In the genomic region with DNA sequence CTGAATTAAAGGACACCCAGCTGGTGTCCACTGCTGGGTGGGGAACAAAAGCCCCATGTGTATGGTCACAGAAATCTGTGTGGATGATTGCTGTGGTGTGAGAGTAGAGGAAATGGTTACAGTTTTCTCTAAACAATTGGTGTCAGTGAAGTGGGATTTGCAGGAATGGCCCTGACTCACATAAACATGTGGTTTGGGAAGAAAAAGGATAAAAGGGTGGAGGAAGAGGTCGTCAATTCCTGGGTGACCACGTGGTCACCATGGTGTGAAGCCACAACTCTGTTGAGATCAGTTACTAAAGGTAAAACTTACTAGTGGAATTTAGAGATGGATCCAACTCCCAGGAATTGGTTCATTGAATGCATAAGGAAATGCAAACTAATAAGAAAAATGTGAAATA, we compare ENCODE assay signal across 23 cellular contexts. TPM values are rescaled to one million over a fixed set of nuclear protein-coding genes. Genes with fewer than 3 reads are reported as not detected.
DNase-seq lines count a peak whose midpoint lies in the region; ATAC-seq, FAIRE-seq and TF ChIP-seq lines count a peak whose summit lies in the region.
"Had no signal": no experiment of that assay in that cellular context is flagged by ENCODE, and none has a peak within 500 bp of the region (broad histone marks: within the 10 kb centered on the region; RNA-seq: fewer than 3 reads in every experiment).

No MANE protein-coding gene starts in this region.

- BruUV-seq in MCF 10A (replicated peaks; lab: Mats Ljungman, UMichigan) (no TSS peak), mammary epithelial cell (replicated peaks; lab: Mats Ljungman, UMichigan) (no TSS peak)

- H3K27me3 Mint-ChIP-seq in MCF 10A (ENCODE audit: insufficient read depth, unreplicated experiment), result no peaks in the 10 kb centered on the region
- peaks cover 37 to 51% of the 10 kb centered on the region in 2 donors for H3K27me3 Mint-ChIP-seq in stimulated activated naive B cell treated with anti-CD40 and anti-IgM and Interleukin-4, amounts not matched to agents 10 μg/mL and 1 μg/mL and 100 μg/mL, for 72 hours

- no peak for DNase-seq in MCF 10A (ENCODE audit: unreplicated experiment)
- DNase-seq in mammary epithelial cell, result no peak
- DNase-seq in urothelium cell line (ENCODE audit: low spot score), result peak; percentile 36
- DNase-seq in NCI-H510A treated with DMSO at 0.1 percent for 48 hours (lab: John Stamatoyannopoulos, UW), result no peak
- no peak for DNase-seq in stimulated activated naive B cell treated with anti-CD40 and anti-IgM and Interleukin-4, amounts not matched to agents 10 μg/mL and 1 μg/mL and 100 μg/mL, for 72 hours
- DNase-seq: activated CD4-positive, alpha-beta T cell treated with anti-CD3 and anti-CD28 coated beads, Interleukin-2, amount 10 ng/mL, durations not matched to agents 24 days and 14 days; activated T-cell treated with anti-CD3 and anti-CD28 coated beads, Interleukin-2, amount 50 U/mL, for 1 hour; amygdala; DMS 273 treated with DMSO at 0.1 percent for 48 hours; Karpas-422; NCI-H187; NCI-H69; occipital lobe; stimulated activated naive CD8-positive, alpha-beta T cell treated with anti-CD3 and anti-CD28 coated beads, Interleukin-15, amount 100 ng/mL, for 72 hours had no signal

- peaks cover 13% of the 10 kb centered on the region for H3K4me1 ChIP-seq in mammary epithelial cell (ENCODE audit: insufficient read depth, low read length)
- peaks cover 31% of the 10 kb centered on the region for H3K4me1 ChIP-seq in OCI-LY3 (ENCODE audit: low read length)
- H3K4me1 ChIP-seq in esophagus (ENCODE audit: control insufficient read depth in 2 of 2, insufficient read depth in 2 of 2, low read length in 1 of 2), result peaks cover 3 to 8% of the 10 kb centered on the region in 2 donors

- no peak overlapping the region for H3K4me3 Mint-ChIP-seq in MCF 10A (ENCODE audit: unreplicated experiment)
- H3K4me3 Mint-ChIP-seq in stimulated activated naive B cell treated with anti-CD40 and anti-IgM and Interleukin-4, amounts not matched to agents 10 μg/mL and 1 μg/mL and 100 μg/mL, for 72 hours, result no peak overlapping the region
- H3K4me3 Mint-ChIP-seq: activated CD4-positive, alpha-beta T cell treated with anti-CD3 and anti-CD28 coated beads, Interleukin-2, amount 10 ng/mL, durations not matched to agents 24 days and 14 days; memory B cell; T-helper 2 cell treated with Interferon-gamma antibody and Interleukin-4, amounts not matched to agents 5 μg/mL and 100 μg/mL, for 36 hours had no signal

- in situ Hi-C loops in mammary epithelial cell (cut with MboI; ENCODE audit: low sequenced_read_pairs in 2 of 2), result loop anchor here in 1 of 2 donors (5.0 kb wide), 1 partner anchor 48 kb away; a partner anchor contains a TSS

- no peak overlapping the region for H3K4me3 ChIP-seq in mammary epithelial cell (replicated peaks in 1 of 3; ENCODE audit: insufficient read depth in 1 of 3, low read depth in 2 of 3, low read length in 3 of 3)
- no peak overlapping the region for H3K4me3 ChIP-seq in OCI-LY3 (ENCODE audit: low read length)
- H3K4me3 ChIP-seq in esophagus (ENCODE audit: low read depth in 1 of 2, low read length in 2 of 2), result no peak overlapping the region
- H3K4me3 ChIP-seq: coronary artery, skin epidermis had no signal

- no peaks in the 10 kb centered on the region for H3K36me3 ChIP-seq in mammary epithelial cell (ENCODE audit: insufficient read depth, low read length)
- H3K36me3 ChIP-seq in OCI-LY3 (replicated peaks; ENCODE audit: low read depth, low read length), result no peaks in the 10 kb centered on the region
- H3K36me3 ChIP-seq in esophagus (ENCODE audit: control insufficient read depth in 2 of 2, insufficient read depth in 2 of 2, low read length in 1 of 2), result no peaks in the 10 kb centered on the region

- POLR2A ChIA-PET in MCF 10A (lab: Yijun Ruan, JAX), result interaction anchor here (0.8 kb wide), 1 partner anchor 19 kb away, joined by 3 read pairs; no protein-coding TSS in a partner anchor

- dilution Hi-C loops in mammary epithelial cell (cut with HindIII; ENCODE audit: low sequenced_read_pairs), result no loop called here

- H3K27ac ChIP-seq in mammary epithelial cell (ENCODE audit: insufficient read depth, low read depth, low read length) (no peak overlapping the region), OCI-LY3 (ENCODE audit: low read length) (peak overlapping the region; percentile 36; the same call in 1 of the 2 replicates), esophagus (ENCODE audit: low read depth in 2 of 2, low read length in 1 of 2) (peak overlapping the region; percentile 20 to 52)
- H3K27ac ChIP-seq: coronary artery had no signal

- H3K4me1 Mint-ChIP-seq in MCF 10A (ENCODE audit: insufficient read depth, unreplicated experiment), result peaks cover 11% of the 10 kb centered on the region
- H3K4me1 Mint-ChIP-seq in stimulated activated naive B cell treated with anti-CD40 and anti-IgM and Interleukin-4, amounts not matched to agents 10 μg/mL and 1 μg/mL and 100 μg/mL, for 72 hours, result peaks cover 26 to 62% of the 10 kb centered on the region in 2 donors

- H3K36me3 Mint-ChIP-seq in MCF 10A (ENCODE audit: insufficient read depth, unreplicated experiment), result peaks cover 6% of the 10 kb centered on the region
- peaks cover 2 to 3% of the 10 kb centered on the region in 2 donors for H3K36me3 Mint-ChIP-seq in stimulated activated naive B cell treated with anti-CD40 and anti-IgM and Interleukin-4, amounts not matched to agents 10 μg/mL and 1 μg/mL and 100 μg/mL, for 72 hours

- no peak for ATAC-seq in HG02642 (IDR thresholded peaks at IDR 0.05; ENCODE audit: poor library complexity, unreplicated experiment)
- ATAC-seq in stimulated activated naive B cell treated with anti-CD40 and anti-IgM and Interleukin-4, amounts not matched to agents 10 μg/mL and 1 μg/mL and 100 μg/mL, for 72 hours (replicated peaks), result no peak

- H3K9ac ChIP-seq in mammary epithelial cell (ENCODE audit: insufficient read depth, low read length) (no peak overlapping the region), OCI-LY3 (ENCODE audit: low read length) (no peak overlapping the region)

- H3K9me3 ChIP-seq in mammary epithelial cell (replicated peaks; ENCODE audit: insufficient read depth, low read length) (no peaks in the 10 kb centered on the region), OCI-LY3 (ENCODE audit: insufficient read depth, low read length) (no peaks in the 10 kb centered on the region), esophagus (ENCODE audit: control insufficient read depth in 2 of 2, insufficient read depth in 1 of 2, low read depth in 1 of 2, low read length in 1 of 2) (no peaks in the 10 kb centered on the region)

- H2AFZ ChIP-seq in mammary epithelial cell (ENCODE audit: low read depth, low read length) (no peak overlapping the region), OCI-LY3 (ENCODE audit: low read depth, low read length) (no peak overlapping the region)

- H3K27ac Mint-ChIP-seq in MCF 10A (ENCODE audit: low read depth, unreplicated experiment), result peak overlapping the region; percentile 44
- H3K27ac Mint-ChIP-seq in stimulated activated naive B cell treated with anti-CD40 and anti-IgM and Interleukin-4, amounts not matched to agents 10 μg/mL and 1 μg/mL and 100 μg/mL, for 72 hours, result no peak overlapping the region
- H3K27ac Mint-ChIP-seq: activated CD4-positive, alpha-beta T cell treated with anti-CD3 and anti-CD28 coated beads, Interleukin-2, amount 10 ng/mL, durations not matched to agents 24 days and 14 days; memory B cell; T-helper 2 cell treated with Interferon-gamma antibody and Interleukin-4, amounts not matched to agents 5 μg/mL and 100 μg/mL, for 36 hours had no signal

- intact Hi-C loops in MCF 10A (cut with micrococcal nuclease) (no loop called here), mammary epithelial cell (cut with micrococcal nuclease) (loop anchor here (5.0 kb wide), 1 partner anchor 38 kb away; no protein-coding TSS in a partner anchor)

- no peak overlapping the region for H3K4me2 ChIP-seq in mammary epithelial cell (ENCODE audit: insufficient read depth, low read depth, low read length)
- peak overlapping the region; percentile 24; the same call in 1 of the 2 replicates for H3K4me2 ChIP-seq in OCI-LY3 (ENCODE audit: low read length)

- H3K9me3 Mint-ChIP-seq in MCF 10A (ENCODE audit: unreplicated experiment), result no peaks in the 10 kb centered on the region
- H3K9me3 Mint-ChIP-seq in stimulated activated naive B cell treated with anti-CD40 and anti-IgM and Interleukin-4, amounts not matched to agents 10 μg/mL and 1 μg/mL and 100 μg/mL, for 72 hours, result peaks cover 0 to 5% of the 10 kb centered on the region in 2 donors
- H3K9me3 Mint-ChIP-seq: T-helper 2 cell treated with Interferon-gamma antibody and Interleukin-4, amounts not matched to agents 5 μg/mL and 100 μg/mL, for 36 hours had no signal

- H3K27me3 ChIP-seq in mammary epithelial cell (ENCODE audit: insufficient read depth, low read length) (no peaks in the 10 kb centered on the region), OCI-LY3 (ENCODE audit: low read depth, low read length) (no peaks in the 10 kb centered on the region), esophagus (ENCODE audit: control insufficient read depth in 1 of 2, insufficient read depth in 2 of 2, low read length in 2 of 2) (no peaks in the 10 kb centered on the region)

- no peaks in the 10 kb centered on the region for H4K20me1 ChIP-seq in mammary epithelial cell (ENCODE audit: insufficient read depth, low read length)
- H4K20me1 ChIP-seq in OCI-LY3 (ENCODE audit: insufficient read depth, low read length), result no peaks in the 10 kb centered on the region

- H3K79me2 ChIP-seq in mammary epithelial cell (ENCODE audit: insufficient read depth, low read length) (peaks cover 8% of the 10 kb centered on the region), OCI-LY3 (ENCODE audit: low read length) (no peaks in the 10 kb centered on the region)

- FAIRE-seq in urothelium cell line (lab: Jason Lieb, UNC), result no peak
- FAIRE-seq: H54 had no signal

- TF ChIP-seq CTCF in MCF 10A (IDR thresholded peaks at IDR 0.05; ENCODE audit: unreplicated experiment) (no peak), mammary epithelial cell (conservative IDR thresholded peaks at IDR 0.05 in 1 of 2, IDR thresholded peaks at IDR 0.05 in 1 of 2; ENCODE audit: extremely low read depth in 1 of 2, insufficient read depth in 1 of 2, low read depth in 1 of 2, low read length in 2 of 2) (no peak), OCI-LY3 (IDR thresholded peaks at IDR 0.05; ENCODE audit: low read depth, low read length) (no peak)

- 100% methylated on average over 1 of the region's 2 CpGs for WGBS in mammary epithelial cell (ENCODE audit: low coverage, missing lambda C conversion rate)
- WGBS in esophagus, 2 donors, result 64 to 67% methylated on average over 2 of the region's 2 CpGs

- CTCF ChIA-PET in MCF 10A (lab: Yijun Ruan, JAX), result no interaction called here
- CTCF ChIA-PET in mammary epithelial cell (lab: Charles Lee; ENCODE audit: low non-redundant PET), result no interaction called here

RNA-seq across cellular contexts. Expression of a gene that starts 3.6 kb away (rescaled TPM):
- total RNA-seq in MCF 10A (2022) (21.3 and 23.4 TPM in 2 replicates), mammary epithelial cell (10 to 100 TPM; 12.3 to 34.8 TPM)
- polyA plus RNA-seq in mammary epithelial cell (24.6 TPM), esophagus (10 to 100 TPM in 1 of 2 donors, 1 to 10 TPM in 1; 7.6 to 12.0 TPM)
- 23.5 TPM for polyA minus RNA-seq in mammary epithelial cell

RNA-seq across cellular contexts. Expression of a gene that starts 21.3 kb away (rescaled TPM):
- total RNA-seq in MCF 10A (2022) (12.5 and 12.9 TPM in 2 replicates), mammary epithelial cell (10 to 100 TPM; 22.1 to 22.7 TPM)
- polyA plus RNA-seq in mammary epithelial cell (5.8 TPM), esophagus (10 to 100 TPM; 49.4 to 84.6 TPM)
- polyA minus RNA-seq in mammary epithelial cell, result 1.9 TPM

RNA-seq across cellular contexts. Expression of a gene that starts 26.1 kb away (rescaled TPM):
- total RNA-seq in MCF 10A (2022) (0.21 and 0.22 TPM in 2 replicates), mammary epithelial cell (under 1 TPM in 1 of 2 donors, not detected in 1; 0.21 TPM)
- polyA plus RNA-seq in mammary epithelial cell (0.14 TPM), esophagus (under 1 TPM; 0.22 to 0.42 TPM)
- polyA minus RNA-seq in mammary epithelial cell, result not detected
- total RNA-seq: esophagus mucosa had no signal

RNA-seq across cellular contexts. Expression of a gene that starts 26.8 kb away (rescaled TPM):
- 1.2 and 1.5 TPM in 2 replicates for total RNA-seq in MCF 10A (2022)
- total RNA-seq in mammary epithelial cell, result 1 to 10 TPM in 1 of 2 donors, under 1 TPM in 1; 0.50 to 4.5 TPM
- polyA plus RNA-seq in mammary epithelial cell, result 2.3 TPM
- 4.4 TPM for polyA minus RNA-seq in mammary epithelial cell
- polyA plus RNA-seq in esophagus, result 1 to 10 TPM; 1.3 to 1.5 TPM

RNA-seq across cellular contexts. Expression of a gene that starts 46.0 kb away (rescaled TPM):
- total RNA-seq in MCF 10A (2022) (57.8 and 60.2 TPM in 2 replicates), mammary epithelial cell (100 to 1,000 TPM in 1 of 2 donors, 10 to 100 TPM in 1; 43.0 to 133 TPM)
- polyA plus RNA-seq in mammary epithelial cell (245 TPM), esophagus (10 to 100 TPM; 27.2 to 49.9 TPM)
- polyA minus RNA-seq in mammary epithelial cell, result 195 TPM
